In the genomic region with DNA sequence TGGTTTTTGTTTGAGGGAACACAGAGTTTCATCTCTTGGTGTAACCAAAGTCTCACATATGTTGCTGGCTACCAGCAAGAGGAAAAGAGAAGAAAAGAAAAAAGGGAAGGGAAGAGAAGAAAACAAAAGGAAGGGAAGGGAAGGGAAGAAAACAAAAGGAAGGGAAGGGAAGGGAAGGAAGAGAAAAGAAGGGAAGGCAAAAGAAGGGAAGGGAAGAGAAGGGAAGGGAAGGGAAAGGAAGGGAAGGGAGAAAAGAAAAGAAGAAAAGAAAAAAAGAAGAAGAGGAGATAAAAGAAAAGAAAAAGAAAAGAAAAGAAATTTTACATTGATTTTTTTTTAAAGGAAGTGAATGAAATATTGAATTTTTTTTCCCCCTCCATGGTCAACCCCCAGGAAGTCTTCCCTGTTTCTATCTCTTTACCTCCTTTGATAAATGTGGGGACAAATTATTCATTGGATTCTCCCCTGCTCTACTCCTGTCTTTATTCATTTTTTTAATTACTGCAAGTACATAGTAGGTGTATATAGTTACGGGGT, we compare ENCODE assay signal across 7 cellular contexts.
"Had no signal": no experiment of that assay in that cellular context is flagged by ENCODE, and none has a peak within 500 bp of the region (broad histone marks: within the 10 kb centered on the region; RNA-seq: fewer than 3 reads in every experiment).

No MANE protein-coding gene starts in this region.

- H3K4me1 ChIP-seq: HAP-1 had no signal

- H3K36me3 Mint-ChIP-seq: IgD-negative memory B cell had no signal

- H3K27ac Mint-ChIP-seq: IgD-negative memory B cell had no signal

- H3K4me2 ChIP-seq: KMS-11 had no signal

- H3K27me3 Mint-ChIP-seq: IgD-negative memory B cell had no signal

- H3K27ac ChIP-seq: GM23248, KMS-11 had no signal

- DNase-seq: GM23248, H7, KBM-7 had no signal

- H3K4me1 Mint-ChIP-seq: IgD-negative memory B cell had no signal

- H3K4me3 ChIP-seq: GM23248, HAP-1 had no signal

- H3K36me3 ChIP-seq: HAP-1 had no signal

- H3K4me3 Mint-ChIP-seq: IgD-negative memory B cell had no signal

- H2AFZ ChIP-seq: GM23248 had no signal

- H3K9ac ChIP-seq: GM23248, KMS-11 had no signal

- ATAC-seq: HCT116 had no signal
